ENCODE assay signal across 1 cellular context in genomic region chr9:136119259-136120118, GRCh38.
TF ChIP-seq lines count a peak whose summit lies in the region.

No MANE protein-coding gene starts in this region.

TF ChIP-seq in HepG2, 621 proteins besides CTCF, POLR2A, EP300 and RAD21 (continued from another document and continues in another):
- peak; percentile 49; the same call in 1 of the 2 replicates for TF ChIP-seq KDM2A (CRISPR knock-in tag; IDR thresholded peaks at IDR 0.05; ENCODE audit: borderline replicate concordance, low read depth)
- TF ChIP-seq HOMEZ (CRISPR knock-in tag; IDR thresholded peaks at IDR 0.05; ENCODE audit: low read depth): no peak
- TF ChIP-seq ZNF556 (CRISPR knock-in tag; IDR thresholded peaks at IDR 0.05; ENCODE audit: borderline replicate concordance): 0 out of 2 replicates have a peak, but pooled peaks have one; percentile 8
- no peak for TF ChIP-seq CBX1 (IDR thresholded peaks at IDR 0.05; ENCODE audit: low read depth)
- TF ChIP-seq ZNF790 (CRISPR knock-in tag; IDR thresholded peaks at IDR 0.05; ENCODE audit: borderline replicate concordance): no peak
- no peak for TF ChIP-seq ZIK1 (CRISPR knock-in tag; IDR thresholded peaks at IDR 0.05; ENCODE audit: borderline replicate concordance, low read depth)
- TF ChIP-seq ZNF513 (CRISPR knock-in tag; conservative IDR thresholded peaks at IDR 0.05): no peak
- peak; percentile 58 for TF ChIP-seq ZGPAT (CRISPR knock-in tag; IDR thresholded peaks at IDR 0.05)
- TF ChIP-seq MXD3 (CRISPR knock-in tag; IDR thresholded peaks at IDR 0.05): no peak
- TF ChIP-seq SOX5 (CRISPR knock-in tag; IDR thresholded peaks at IDR 0.05; ENCODE audit: borderline replicate concordance): peak; percentile 32; the same call in 1 of the 2 replicates
- no peak for TF ChIP-seq PLSCR1 (CRISPR knock-in tag; IDR thresholded peaks at IDR 0.05; ENCODE audit: borderline replicate concordance)
- TF ChIP-seq AHDC1 (CRISPR knock-in tag; IDR thresholded peaks at IDR 0.05; ENCODE audit: borderline replicate concordance): no peak; the same call in 1 of the 2 replicates
- TF ChIP-seq ZEB1 (IDR thresholded peaks at IDR 0.05; ENCODE audit: insufficient replicate concordance, low read depth): peak; percentile 20
- peak; percentile 76 for TF ChIP-seq RBFOX2 (IDR thresholded peaks at IDR 0.05; ENCODE audit: low read depth, low read length)
- peak; percentile 15 for TF ChIP-seq ZNF230 (CRISPR knock-in tag; IDR thresholded peaks at IDR 0.05)
- TF ChIP-seq RXRA (CRISPR knock-in tag; IDR thresholded peaks at IDR 0.05): peak; percentile 63; the same call in 1 of the 2 replicates
- TF ChIP-seq SAFB2 (CRISPR knock-in tag; IDR thresholded peaks at IDR 0.05; ENCODE audit: borderline replicate concordance, low read depth): no peak; the same call in 1 of the 2 replicates
- TF ChIP-seq ZSCAN12 (CRISPR knock-in tag; IDR thresholded peaks at IDR 0.05): 0 out of 2 replicates have a peak, but pooled peaks have one; percentile 34
- 0 out of 2 replicates have a peak, but pooled peaks have one; percentile 22 for TF ChIP-seq ZNF749 (CRISPR knock-in tag; IDR thresholded peaks at IDR 0.05; ENCODE audit: borderline replicate concordance)
- no peak for TF ChIP-seq TERF1 (CRISPR knock-in tag; IDR thresholded peaks at IDR 0.05)
- no peak for TF ChIP-seq ZNF33B (CRISPR knock-in tag; IDR thresholded peaks at IDR 0.05)
- no peak for TF ChIP-seq NPAS2 (CRISPR knock-in tag; IDR thresholded peaks at IDR 0.05; ENCODE audit: borderline replicate concordance)
- TF ChIP-seq HMGXB3 (CRISPR knock-in tag; IDR thresholded peaks at IDR 0.05; ENCODE audit: borderline replicate concordance): 0 out of 2 replicates have a peak, but pooled peaks have one; percentile 18
- no peak for TF ChIP-seq ZNF691 (CRISPR knock-in tag; IDR thresholded peaks at IDR 0.05; ENCODE audit: borderline replicate concordance, low read depth)
- TF ChIP-seq RFXAP (CRISPR knock-in tag; IDR thresholded peaks at IDR 0.05; ENCODE audit: borderline replicate concordance): peak; percentile 0; the same call in 1 of the 2 replicates
- TF ChIP-seq ZNF75D (CRISPR knock-in tag; IDR thresholded peaks at IDR 0.05; ENCODE audit: borderline replicate concordance): no peak
- TF ChIP-seq SIX4 (CRISPR knock-in tag; IDR thresholded peaks at IDR 0.05): no peak
- TF ChIP-seq NFRKB (IDR thresholded peaks at IDR 0.05): no peak
- no peak for TF ChIP-seq IKZF4 (CRISPR knock-in tag; IDR thresholded peaks at IDR 0.05; ENCODE audit: borderline replicate concordance, low read depth, not compliant biosample characterization)
- TF ChIP-seq SP5 (CRISPR knock-in tag; IDR thresholded peaks at IDR 0.05; ENCODE audit: borderline replicate concordance, low read depth): peak; percentile 22; the same call in 1 of the 2 replicates
- no peak for TF ChIP-seq ZNF800 (CRISPR knock-in tag; IDR thresholded peaks at IDR 0.05)
- no peak for TF ChIP-seq PRPF4 (IDR thresholded peaks at IDR 0.05; ENCODE audit: low read depth, low read length, poor library complexity, severe bottlenecking)
- 0 out of 2 replicates have a peak, but pooled peaks have one; percentile 8 for TF ChIP-seq SP2 (CRISPR knock-in tag; IDR thresholded peaks at IDR 0.05)
- TF ChIP-seq SOX6 (IDR thresholded peaks at IDR 0.05): no peak
- TF ChIP-seq SOX6 (CRISPR knock-in tag; IDR thresholded peaks at IDR 0.05): peak; percentile 55; the same call in 1 of the 2 replicates
